Comparison of ENCODE assay signal across 16 cellular contexts in genomic region chr12:127343941-127344340, GRCh38.
"Had no signal": no experiment of that assay in that cellular context is flagged by ENCODE, and none has a peak within 500 bp of the region (broad histone marks: within the 10 kb centered on the region; RNA-seq: fewer than 3 reads in every experiment).

No MANE protein-coding gene starts in this region.

- H3K4me3 ChIP-seq: ascending aorta, coronary artery, stomach, thoracic aorta had no signal

- H3K27me3 ChIP-seq: ascending aorta, neutrophil, stomach had no signal

- H3K4me3 Mint-ChIP-seq: activated naive CD8-positive, alpha-beta T cell treated with anti-CD3 and anti-CD28 coated beads, Interleukin-2, amount 50 U/mL, for 24 hours; mesothelial cell of epicardium; naive B cell; T-cell; WTC11 had no signal

- H3K36me3 Mint-ChIP-seq: mesothelial cell of epicardium, T-cell had no signal

- DNase-seq: activated CD4-positive, alpha-beta T cell treated with anti-CD3 and anti-CD28 coated beads for 48 hours; activated CD8-positive, alpha-beta memory T cell treated with anti-CD3 and anti-CD28 coated beads for 24 hours; activated naive CD4-positive, alpha-beta T cell treated with Interleukin-2 at 50 U/mL for 16 hours; activated naive CD8-positive, alpha-beta T cell treated with anti-CD3 and anti-CD28 coated beads, Interleukin-2, amount 50 U/mL, for 24 hours; caudate nucleus; effector CD8-positive, alpha-beta T cell; naive B cell; retina; stomach; T-cell had no signal

- H3K27ac Mint-ChIP-seq: activated naive CD8-positive, alpha-beta T cell treated with anti-CD3 and anti-CD28 coated beads, Interleukin-2, amount 50 U/mL, for 24 hours; mesothelial cell of epicardium; T-cell; WTC11 had no signal

- H3K27me3 Mint-ChIP-seq: naive B cell had no signal

- H3K4me1 Mint-ChIP-seq: activated naive CD8-positive, alpha-beta T cell treated with anti-CD3 and anti-CD28 coated beads, Interleukin-2, amount 50 U/mL, for 24 hours; mesothelial cell of epicardium; naive B cell; T-cell; WTC11 had no signal

- H3K36me3 ChIP-seq: ascending aorta, neutrophil, stomach, thoracic aorta had no signal
